ENCODE assay signal across 10 cellular contexts in the genomic region with DNA sequence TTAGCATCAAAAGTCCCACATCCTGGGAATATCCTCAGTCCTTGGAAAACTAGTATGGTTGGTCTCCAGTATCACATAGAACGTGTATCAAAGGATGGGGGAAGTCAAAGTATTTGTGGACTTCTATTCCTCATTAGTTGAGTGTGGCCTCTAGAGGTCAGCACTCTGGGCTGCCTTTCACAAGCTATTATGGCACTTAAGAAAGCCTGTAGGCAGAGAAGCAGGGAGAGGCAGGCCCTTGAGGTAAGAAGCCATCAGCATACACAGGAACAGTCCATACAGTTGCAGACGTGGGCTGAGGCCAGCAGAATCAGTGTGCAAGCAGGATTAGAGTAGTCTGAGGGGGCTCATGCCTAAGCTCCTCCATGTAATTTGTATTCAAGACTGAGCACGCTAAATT.
DNase-seq lines count a peak whose midpoint lies in the region; ATAC-seq and TF ChIP-seq lines count a peak whose summit lies in the region.
"Had no signal": no experiment of that assay in that cellular context is flagged by ENCODE, and none has a peak within 500 bp of the region (broad histone marks: within the 10 kb centered on the region; RNA-seq: fewer than 3 reads in every experiment).

No MANE protein-coding gene starts in this region.

- no peak overlapping the region for H3K27ac Mint-ChIP-seq in CD8-positive, alpha-beta memory T cell

- H3K27ac ChIP-seq in OCI-LY1 (ENCODE audit: low read depth, low read length, poor library complexity, severe bottlenecking), result no peak overlapping the region
- no peak overlapping the region for H3K27ac ChIP-seq in sigmoid colon
- H3K27ac ChIP-seq in CD8-positive, alpha-beta memory T cell (ENCODE audit: low read depth, low read length), result no peak overlapping the region

- no peak for TF ChIP-seq EP300 in sigmoid colon (IDR thresholded peaks at IDR 0.05)

- H3K9me2 ChIP-seq in OCI-LY1 (ENCODE audit: low read depth, low read length), result no peaks in the 10 kb centered on the region

- 50 to 51% methylated on average over 3 of the region's 3 CpGs for WGBS in sigmoid colon, 2 donors

- H3K4me3 ChIP-seq in GM12875 (ENCODE audit: low read depth, low read length) (no peak overlapping the region), OCI-LY1 (ENCODE audit: low read depth, low read length, poor library complexity, severe bottlenecking) (no peak overlapping the region), sigmoid colon (no peak overlapping the region)
- no peak overlapping the region for H3K4me3 ChIP-seq in CD8-positive, alpha-beta memory T cell (ENCODE audit: low read length)

- H3K4me1 Mint-ChIP-seq in CD8-positive, alpha-beta memory T cell, result no peaks in the 10 kb centered on the region

- H3K4me2 ChIP-seq in OCI-LY1 (ENCODE audit: low read length), result no peak overlapping the region

- CTCF ChIA-PET in CD8-positive, alpha-beta memory T cell (lab: Charles Lee), result no interaction called here

- H3K27me3 ChIP-seq in OCI-LY1 (ENCODE audit: insufficient read depth, low read length) (peaks cover 4% of the 10 kb centered on the region; the same call in 1 of the 2 replicates), sigmoid colon (no peaks in the 10 kb centered on the region)
- no peaks in the 10 kb centered on the region for H3K27me3 ChIP-seq in CD8-positive, alpha-beta memory T cell (ENCODE audit: insufficient read depth, low read length, poor library complexity, severe bottlenecking)

- H3K9me3 ChIP-seq in OCI-LY1 (ENCODE audit: low read length) (no peaks in the 10 kb centered on the region), sigmoid colon (no peaks in the 10 kb centered on the region)
- H3K9me3 ChIP-seq in CD8-positive, alpha-beta memory T cell (ENCODE audit: low read length), result no peaks in the 10 kb centered on the region

- H3K79me2 ChIP-seq in OCI-LY1 (ENCODE audit: insufficient read depth, low read length), result no peaks in the 10 kb centered on the region

- H3K4me1 ChIP-seq in OCI-LY1 (ENCODE audit: insufficient read depth, low read length, severe bottlenecking) (no peaks in the 10 kb centered on the region), sigmoid colon (no peaks in the 10 kb centered on the region)
- no peaks in the 10 kb centered on the region for H3K4me1 ChIP-seq in CD8-positive, alpha-beta memory T cell (ENCODE audit: insufficient read depth, low read length)

- no peak for TF ChIP-seq POLR2A in sigmoid colon (IDR thresholded peaks at IDR 0.05)

- no peak for ATAC-seq in HG02763 (IDR thresholded peaks at IDR 0.05; ENCODE audit: unreplicated experiment)

- H3K9me3 Mint-ChIP-seq in CD8-positive, alpha-beta memory T cell, result no peaks in the 10 kb centered on the region

- no peak overlapping the region for H3K9ac ChIP-seq in OCI-LY1 (ENCODE audit: low read length)

- DNase-seq in A172 (ENCODE audit: low spot score) (peak; percentile 22), glomerular visceral epithelial cell (ENCODE audit: extremely low spot score) (peak; percentile 7), sigmoid colon (no peak), NCI-H345 treated with DMSO at 0.1 percent for 48 hours (lab: John Stamatoyannopoulos, UW; ENCODE audit: unreplicated experiment) (no peak)
- no peak for DNase-seq in CD8-positive, alpha-beta memory T cell
- DNase-seq: effector CD4-positive, alpha-beta T cell; GF-D8 had no signal

- TF ChIP-seq CTCF in GM12875 (IDR thresholded peaks at IDR 0.05; ENCODE audit: borderline replicate concordance, insufficient read depth, low read depth, low read length) (peak; percentile 40; the same call in 1 of the 2 replicates), OCI-LY1 (IDR thresholded peaks at IDR 0.05; ENCODE audit: low read length) (peak; percentile 61), sigmoid colon (IDR thresholded peaks at IDR 0.05) (no peak)

- no peaks in the 10 kb centered on the region for H3K36me3 ChIP-seq in OCI-LY1 (ENCODE audit: insufficient read depth, low read length)
- H3K36me3 ChIP-seq in sigmoid colon, result no peaks in the 10 kb centered on the region
- H3K36me3 ChIP-seq in CD8-positive, alpha-beta memory T cell (ENCODE audit: insufficient read depth, low read length), result no peaks in the 10 kb centered on the region

- H2AFZ ChIP-seq in OCI-LY1 (ENCODE audit: low read length), result no peak overlapping the region

- no peak overlapping the region for H3K4me3 Mint-ChIP-seq in CD8-positive, alpha-beta memory T cell

- no peaks in the 10 kb centered on the region for H3K36me3 Mint-ChIP-seq in CD8-positive, alpha-beta memory T cell

- POLR2A ChIA-PET in CD8-positive, alpha-beta memory T cell (lab: Charles Lee), result no interaction called here

- intact Hi-C loops in sigmoid colon (cut with DNase I), result no loop called here

- peaks cover 0 to 5% of the 10 kb centered on the region in 2 donors for H3K27me3 Mint-ChIP-seq in CD8-positive, alpha-beta memory T cell

- no peaks in the 10 kb centered on the region for H3F3A ChIP-seq in OCI-LY1 (ENCODE audit: insufficient read depth, low read length)

- H4K20me1 ChIP-seq in OCI-LY1 (ENCODE audit: insufficient read depth, low read length), result no peaks in the 10 kb centered on the region

Comparison
In these comparisons a context has a peak if more than half of its experiments do, and no peak if none do; other contexts are left out.
1. DNase-seq: peak in A172 (single experiment) and glomerular visceral epithelial cell (single experiment); none in sigmoid colon (single experiment), NCI-H345 treated with DMSO at 0.1 percent for 48 hours (single experiment) and CD8-positive, alpha-beta memory T cell (0 of 5).
2. CTCF ChIP-seq: peak in GM12875 (single experiment) and OCI-LY1 (single experiment); none in sigmoid colon (0 of 4).